ENCODE assay signal across 1 cellular context in genomic region chr18:69328086-69328485, GRCh38.
TF ChIP-seq lines count a peak whose summit lies in the region.

No MANE protein-coding gene starts in this region.

TF ChIP-seq in H1, 55 proteins besides CTCF, POLR2A, EP300 and RAD21 (continued from another document):
- TF ChIP-seq FOSL1 (IDR thresholded peaks at IDR 0.05; ENCODE audit: insufficient read depth, low read depth, low read length) (no peak), KDM4A (IDR thresholded peaks at IDR 0.05; ENCODE audit: low read depth, low read length, severe bottlenecking) (no peak), RFX5 (IDR thresholded peaks at IDR 0.05; ENCODE audit: borderline replicate concordance, low read depth, low read length) (no peak), SAP30 (IDR thresholded peaks at IDR 0.05; ENCODE audit: insufficient read depth, insufficient replicate concordance, low read length) (no peak), CREB1 (IDR thresholded peaks at IDR 0.05) (no peak), CEBPB (IDR thresholded peaks at IDR 0.05; ENCODE audit: low read depth, low read length) (no peak), KDM5A (IDR thresholded peaks at IDR 0.05; ENCODE audit: low read length) (no peak), RXRA (IDR thresholded peaks at IDR 0.05; ENCODE audit: insufficient read depth, low read depth, low read length) (no peak), BCL11A (IDR thresholded peaks at IDR 0.05; ENCODE audit: low read depth in 2 of 2, low read length in 2 of 2) (no peak), ASH2L (IDR thresholded peaks at IDR 0.05; ENCODE audit: low read length) (no peak), POU5F1 (IDR thresholded peaks at IDR 0.05; ENCODE audit: low read depth, low read length) (no peak)
